In the genomic region with DNA sequence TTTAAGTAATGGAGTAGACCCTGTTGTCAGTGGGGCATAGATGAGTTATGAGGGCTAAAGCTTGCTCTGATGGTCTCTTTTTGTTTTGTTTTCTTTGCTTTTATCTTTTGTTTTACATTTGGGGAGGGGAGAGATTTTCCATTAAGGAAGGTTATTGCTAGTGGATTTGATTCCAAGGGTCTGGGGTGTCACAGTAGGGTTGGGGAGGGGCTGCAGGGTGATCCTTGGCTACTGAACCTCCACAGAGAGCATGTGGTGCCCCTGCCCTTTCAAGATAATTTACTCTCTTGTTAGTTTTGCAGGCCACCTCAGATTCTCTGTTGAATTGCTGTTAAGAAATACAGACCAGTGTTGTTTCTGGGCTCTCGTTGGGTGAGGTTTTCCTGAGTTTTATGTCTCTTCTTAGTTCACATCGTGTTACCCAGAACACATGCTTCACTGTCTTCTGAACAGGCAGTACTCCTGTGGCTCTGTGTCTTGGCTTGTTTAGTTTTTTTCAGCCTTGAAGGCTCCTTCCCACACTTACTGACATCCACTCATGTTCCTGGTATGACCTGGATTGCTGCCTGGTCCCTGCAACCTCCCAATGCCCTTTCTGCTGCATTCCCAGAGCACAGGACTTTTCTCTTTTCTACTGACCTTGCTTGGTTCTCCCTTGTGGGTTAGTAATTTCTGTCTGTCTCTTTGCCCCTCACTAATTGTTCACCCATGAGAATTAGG, we compare ENCODE assay signal across 8 cellular contexts. TPM values are rescaled to one million over a fixed set of nuclear protein-coding genes. Genes with fewer than 3 reads are reported as not detected.
DNase-seq lines count a peak whose midpoint lies in the region; ATAC-seq and TF ChIP-seq lines count a peak whose summit lies in the region.

No MANE protein-coding gene starts in this region.

- WGBS in body of pancreas, 2 donors, result 35 to 44% methylated on average over 2 of the region's 2 CpGs

- peaks cover 35% of the 10 kb centered on the region for H3K4me1 ChIP-seq in body of pancreas
- H3K4me1 ChIP-seq in subcutaneous abdominal adipose tissue (ENCODE audit: control insufficient read depth in 5 of 5, insufficient read depth in 5 of 5, low read length in 5 of 5), result peaks cover 6 to 55% (median 47%) of the 10 kb centered on the region in 5 donors

- TF ChIP-seq CTCF in HFF-Myc (IDR thresholded peaks at IDR 0.05; ENCODE audit: low read depth, low read length, missing control alignments), result no peak
- TF ChIP-seq CTCF in body of pancreas (IDR thresholded peaks at IDR 0.05), result no peak

- H3K4me3 ChIP-seq in HFF-Myc (replicated peaks; ENCODE audit: low read depth, low read length), result no peak overlapping the region
- no peak overlapping the region for H3K4me3 ChIP-seq in body of pancreas
- H3K4me3 ChIP-seq in subcutaneous abdominal adipose tissue (ENCODE audit: low read depth in 1 of 5, low read length in 5 of 5), result no peak overlapping the region

- H3K36me3 ChIP-seq in body of pancreas (replicated peaks in 1 of 2; ENCODE audit: insufficient read depth in 1 of 2, low read depth in 2 of 2) (no peaks in the 10 kb centered on the region), subcutaneous abdominal adipose tissue (ENCODE audit: control insufficient read depth in 5 of 5, insufficient read depth in 5 of 5, low read length in 5 of 5) (no peaks in the 10 kb centered on the region)

- no peak for TF ChIP-seq POLR2A in body of pancreas (IDR thresholded peaks at IDR 0.05)

- DNase-seq in HFF-Myc (ENCODE audit: extremely low read depth, low read depth), result peak; percentile 30
- DNase-seq in body of pancreas, result peak; percentile 23 to 46 (median 37)
- DNase-seq in iris pigment epithelial cell (ENCODE audit: low read depth), result peak; percentile 96
- no peak for DNase-seq in activated naive CD4-positive, alpha-beta T cell treated with anti-CD3 and anti-CD28 coated beads, Interleukin-2, amount 50 U/mL, for 16 hours
- no peak for DNase-seq in cortex of kidney (lab: John Stamatoyannopoulos, UW)

- H3K9me3 ChIP-seq in body of pancreas (no peaks in the 10 kb centered on the region), subcutaneous abdominal adipose tissue (ENCODE audit: control insufficient read depth in 5 of 5, low read length in 5 of 5) (no peaks in the 10 kb centered on the region)

- peak overlapping the region in 4 of 5 donors; percentile 11 to 60 (median 46) for H3K9ac ChIP-seq in subcutaneous abdominal adipose tissue (ENCODE audit: low read length in 5 of 5)

- intact Hi-C loops in body of pancreas (cut with DNase I), result no loop called here

- H3K27me3 ChIP-seq in body of pancreas, result no peaks in the 10 kb centered on the region
- H3K27me3 ChIP-seq in subcutaneous abdominal adipose tissue (ENCODE audit: control insufficient read depth in 5 of 5, insufficient read depth in 4 of 5, low read length in 5 of 5), result no peaks in the 10 kb centered on the region

- ATAC-seq in body of pancreas (no peak), GM19023 (IDR thresholded peaks at IDR 0.05; ENCODE audit: unreplicated experiment) (no peak), HG03025 (IDR thresholded peaks at IDR 0.05; ENCODE audit: low FRiP score, unreplicated experiment) (no peak)

- H3K27ac ChIP-seq in body of pancreas (peak overlapping the region in 2 of 4 donors; percentile 8 to 27), subcutaneous abdominal adipose tissue (ENCODE audit: low read depth, low read length) (peak overlapping the region; percentile 84)

RNA-seq across cellular contexts. Expression of gene KIFBP, which starts 4.3 kb away (rescaled TPM):
- total RNA-seq in body of pancreas, result 10 to 100 TPM; 15.8 to 16.9 TPM

RNA-seq across cellular contexts. Expression of gene DDX21, which starts 36.9 kb away (rescaled TPM):
- total RNA-seq in body of pancreas, result 10 to 100 TPM; 24.6 to 38.9 TPM

Comparison
In these comparisons a context has a peak if more than half of its experiments do, and no peak if none do; other contexts are left out.
1. DNase-seq: peak in HFF-Myc (single experiment), body of pancreas (4 of 4) and iris pigment epithelial cell (single experiment); none in activated naive CD4-positive, alpha-beta T cell treated with anti-CD3 and anti-CD28 coated beads, Interleukin-2, amount 50 U/mL, for 16 hours (single experiment) and cortex of kidney (single experiment).